In the genomic region with DNA sequence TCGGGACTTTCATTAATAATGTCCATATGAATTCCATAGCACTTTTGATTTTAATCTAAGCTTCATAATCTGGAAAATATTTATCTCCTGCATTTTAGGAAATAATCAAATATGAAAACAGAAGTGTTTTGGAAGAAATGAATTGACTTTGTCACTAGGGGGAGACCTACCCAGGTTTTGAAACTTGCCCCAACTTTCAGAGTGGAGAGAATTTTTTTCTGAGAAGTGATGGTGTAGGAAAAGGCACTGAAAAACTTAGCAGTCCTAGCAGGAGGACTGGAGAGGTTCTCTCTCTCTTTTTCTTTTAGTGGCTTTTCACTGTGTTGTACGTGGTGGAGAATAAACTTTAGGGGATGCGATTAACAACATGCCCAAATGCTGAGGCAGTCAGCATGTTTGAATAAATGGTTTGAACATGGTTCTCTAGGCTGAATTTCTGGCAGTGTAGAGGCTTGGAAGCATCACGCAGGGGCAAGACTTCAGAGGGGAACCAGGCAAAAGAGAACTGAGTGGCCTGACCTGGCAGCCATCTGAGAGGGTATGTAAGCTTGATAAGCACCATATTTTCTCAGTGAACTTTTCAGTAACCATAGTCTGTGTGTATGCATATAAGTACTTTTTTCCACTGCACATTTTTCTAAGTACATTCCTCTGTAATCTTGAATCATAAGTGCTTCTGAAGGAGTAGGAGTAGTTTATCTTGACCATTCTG, we compare ENCODE assay signal across 8 cellular contexts.
DNase-seq lines count a peak whose midpoint lies in the region; ATAC-seq and TF ChIP-seq lines count a peak whose summit lies in the region.

No MANE protein-coding gene starts in this region.

- no peaks in the 10 kb centered on the region for H3K79me2 ChIP-seq in hepatocyte

- no peaks in the 10 kb centered on the region for H3K9me3 Mint-ChIP-seq in activated naive CD8-positive, alpha-beta T cell treated with anti-CD3 and anti-CD28 coated beads, Interleukin-2, amount 50 U/mL, for 24 hours

- H3K36me3 ChIP-seq in hepatocyte (replicated peaks; ENCODE audit: insufficient read depth, low read depth), result no peaks in the 10 kb centered on the region

- H3K4me3 Mint-ChIP-seq in activated naive CD8-positive, alpha-beta T cell treated with anti-CD3 and anti-CD28 coated beads, Interleukin-2, amount 50 U/mL, for 24 hours, result peak overlapping the region; percentile 9

- DNase-seq in AG08396 (ENCODE audit: low spot score) (peak; percentile 36), LoVo (ENCODE audit: low spot score) (peak; percentile 45), hepatocyte (ENCODE audit: low spot score) (peak; percentile 41), stromal cell of bone marrow (ENCODE audit: low read depth) (peak; percentile 51), NCI-H345 (lab: John Stamatoyannopoulos, UW) (no peak), ureter (ENCODE audit: low spot score) (no peak)
- peak; percentile 3 for DNase-seq in activated naive CD8-positive, alpha-beta T cell treated with anti-CD3 and anti-CD28 coated beads, Interleukin-2, amount 50 U/mL, for 24 hours

- no peaks in the 10 kb centered on the region for H3K36me3 Mint-ChIP-seq in activated naive CD8-positive, alpha-beta T cell treated with anti-CD3 and anti-CD28 coated beads, Interleukin-2, amount 50 U/mL, for 24 hours (ENCODE audit: low read depth)

- no peaks in the 10 kb centered on the region for H3K9me2 ChIP-seq in hepatocyte (replicated peaks; ENCODE audit: insufficient read depth)

- H3K27ac ChIP-seq in hepatocyte, result no peak overlapping the region

- H3K4me3 ChIP-seq in hepatocyte, result no peak overlapping the region

- no peaks in the 10 kb centered on the region for H3K27me3 Mint-ChIP-seq in activated naive CD8-positive, alpha-beta T cell treated with anti-CD3 and anti-CD28 coated beads, Interleukin-2, amount 50 U/mL, for 24 hours

- no peaks in the 10 kb centered on the region for H3K27me3 ChIP-seq in hepatocyte

- no peaks in the 10 kb centered on the region for H4K20me1 ChIP-seq in hepatocyte (ENCODE audit: insufficient read depth, poor library complexity, severe bottlenecking)

- no peak overlapping the region for H3K4me2 ChIP-seq in hepatocyte

- TF ChIP-seq CTCF in GM12874 (IDR thresholded peaks at IDR 0.05; ENCODE audit: insufficient read depth, low read depth, low read length) (peak; percentile 40; the same call in 1 of the 2 replicates), hepatocyte (IDR thresholded peaks at IDR 0.05; ENCODE audit: poor library complexity) (peak; percentile 60)

- no peak overlapping the region for H2AFZ ChIP-seq in hepatocyte

- peaks cover 8% of the 10 kb centered on the region for H3K4me1 Mint-ChIP-seq in activated naive CD8-positive, alpha-beta T cell treated with anti-CD3 and anti-CD28 coated beads, Interleukin-2, amount 50 U/mL, for 24 hours

- H3K27ac Mint-ChIP-seq in activated naive CD8-positive, alpha-beta T cell treated with anti-CD3 and anti-CD28 coated beads, Interleukin-2, amount 50 U/mL, for 24 hours, result peak overlapping the region; percentile 64

- 46% methylated on average over 4 of the region's 4 CpGs for WGBS in hepatocyte (ENCODE audit: low lambda C conversion rate, missing lambda C conversion rate)

- H3K4me1 ChIP-seq in hepatocyte (ENCODE audit: insufficient read depth), result no peaks in the 10 kb centered on the region

- peak; percentile 69 for ATAC-seq in activated naive CD8-positive, alpha-beta T cell treated with anti-CD3 and anti-CD28 coated beads, Interleukin-2, amount 50 U/mL, for 24 hours

- H3K9me3 ChIP-seq in hepatocyte (ENCODE audit: low read depth), result no peaks in the 10 kb centered on the region

Comparison
In these comparisons a context has a peak if more than half of its experiments do, and no peak if none do; other contexts are left out.
1. DNase-seq: peak in AG08396 (single experiment), LoVo (single experiment), activated naive CD8-positive, alpha-beta T cell treated with anti-CD3 and anti-CD28 coated beads, Interleukin-2, amount 50 U/mL, for 24 hours (single experiment), hepatocyte (single experiment) and stromal cell of bone marrow (single experiment); none in NCI-H345 (single experiment) and ureter (single experiment).